In genomic region chr9:127873886-127874285, GRCh38 we compare ENCODE assay signal across 1 cellular context.
TF ChIP-seq lines count a peak whose summit lies in the region.

No MANE protein-coding gene starts in this region.

TF ChIP-seq in IMR-90, 13 proteins besides CTCF, POLR2A, EP300 and RAD21:
- TF ChIP-seq USF2 (IDR thresholded peaks at IDR 0.05; ENCODE audit: low read depth, low read length) (no peak), RCOR1 (IDR thresholded peaks at IDR 0.05; ENCODE audit: insufficient replicate concordance, low read length) (no peak), NFE2L2 (IDR thresholded peaks at IDR 0.05; ENCODE audit: low read depth, low read length) (no peak), RFX5 (IDR thresholded peaks at IDR 0.05; ENCODE audit: low read depth, low read length) (no peak), MAZ (IDR thresholded peaks at IDR 0.05; ENCODE audit: borderline replicate concordance, low read depth, low read length) (no peak), ELK1 (IDR thresholded peaks at IDR 0.05; ENCODE audit: borderline replicate concordance, low read depth, low read length) (no peak), CHD1 (IDR thresholded peaks at IDR 0.05; ENCODE audit: low read depth, low read length) (no peak), BHLHE40 (IDR thresholded peaks at IDR 0.05; ENCODE audit: low read depth, low read length) (no peak), SMC3 (IDR thresholded peaks at IDR 0.05; ENCODE audit: low read depth, low read length) (no peak), FOS (IDR thresholded peaks at IDR 0.05; ENCODE audit: low read depth, low read length) (no peak), CEBPB (IDR thresholded peaks at IDR 0.05; ENCODE audit: low read depth, low read length) (no peak), MAFK (IDR thresholded peaks at IDR 0.05; ENCODE audit: low read depth, low read length) (no peak), MXI1 (IDR thresholded peaks at IDR 0.05; ENCODE audit: borderline replicate concordance, low read depth, low read length) (no peak)
